In the genomic region with DNA sequence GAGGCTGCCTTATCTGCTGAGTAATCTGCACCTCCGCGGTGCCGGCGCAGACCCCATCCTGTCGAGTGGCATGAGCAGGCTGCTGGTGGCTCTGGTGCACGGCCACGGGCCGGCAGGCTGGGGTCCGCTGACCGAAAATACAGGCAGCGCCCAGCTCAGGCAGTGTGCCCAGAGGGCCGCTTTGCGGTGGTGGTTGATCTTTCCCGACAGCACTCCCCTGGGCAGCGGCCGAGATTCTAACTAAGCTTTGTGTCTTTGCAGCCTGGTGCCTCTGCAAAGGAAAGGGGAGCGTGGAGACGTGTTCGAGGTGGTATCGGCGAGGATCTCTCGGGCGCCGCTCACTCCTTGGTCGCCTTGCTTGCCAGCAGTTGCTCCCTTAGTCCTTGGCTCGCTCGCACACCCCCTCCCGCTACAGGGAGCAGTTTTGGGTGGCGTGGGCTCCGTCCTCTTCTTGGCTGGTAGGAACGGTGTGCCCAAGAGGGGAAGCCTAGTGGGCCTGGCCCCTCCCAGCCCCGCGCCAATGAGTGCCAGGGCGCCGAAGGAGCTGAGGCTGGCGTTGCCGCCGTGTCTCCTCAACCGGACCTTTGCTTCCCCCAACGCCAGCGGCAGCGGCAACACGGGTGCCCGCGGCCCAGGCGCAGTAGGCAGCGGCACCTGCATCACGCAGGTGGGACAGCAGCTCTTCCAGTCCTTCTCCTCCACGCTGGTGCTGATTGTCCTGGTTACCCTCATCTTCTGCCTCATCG, we compare ENCODE assay signal across 11 cellular contexts. TPM values are rescaled to one million over a fixed set of nuclear protein-coding genes. Genes with fewer than 3 reads are reported as not detected.
DNase-seq lines count a peak whose midpoint lies in the region; ATAC-seq and TF ChIP-seq lines count a peak whose summit lies in the region.
"Had no signal": no experiment of that assay in that cellular context is flagged by ENCODE, and none has a peak within 500 bp of the region (broad histone marks: within the 10 kb centered on the region; RNA-seq: fewer than 3 reads in every experiment).

No MANE protein-coding gene starts in this region.

- no peaks in the 10 kb centered on the region for H3K9me3 ChIP-seq in SJSA1 (replicated peaks)
- H3K9me3 ChIP-seq: transverse colon had no signal

- H3K4me3 ChIP-seq in SJSA1: peak overlapping the region; percentile 28

- TF ChIP-seq CTCF in GM10248 (IDR thresholded peaks at IDR 0.05; ENCODE audit: control extremely low read depth, extremely low read depth, low read depth, missing control alignments): no peak

- CTCF ChIA-PET in GM10248 (lab: Yijun Ruan, JAX): no interaction called here

- H3K4me1 ChIP-seq in SJSA1 (replicated peaks): peaks cover 4% of the 10 kb centered on the region; the same call in 1 of the 2 replicates

- peak; percentile 8 for DNase-seq in GM10248 (ENCODE audit: extremely low spot score)
- DNase-seq in SJSA1 (ENCODE audit: low read depth in 1 of 2, low spot score in 2 of 2): no peak
- DNase-seq in glomerular visceral epithelial cell (ENCODE audit: extremely low spot score): peak; percentile 31
- DNase-seq in retina: peak; percentile 87
- no peak for DNase-seq in NCI-H1930 (lab: John Stamatoyannopoulos, UW)
- DNase-seq in foreskin melanocyte: no peak
- DNase-seq: NCI-H1436, transverse colon had no signal

- no peak overlapping the region for H3K27ac ChIP-seq in SJSA1
- H3K27ac ChIP-seq: transverse colon had no signal

- no peaks in the 10 kb centered on the region for H3K36me3 ChIP-seq in SJSA1
- H3K36me3 ChIP-seq: transverse colon had no signal

- POLR2A ChIA-PET in GM10248 (lab: Yijun Ruan, JAX): no interaction called here

- no peaks in the 10 kb centered on the region for H3K27me3 ChIP-seq in SJSA1 (replicated peaks)

- ATAC-seq in GM19328 (IDR thresholded peaks at IDR 0.05; ENCODE audit: unreplicated experiment): no peak
- no peak for ATAC-seq in HG03039 (IDR thresholded peaks at IDR 0.05; ENCODE audit: unreplicated experiment)

RNA-seq across cellular contexts. Expression of gene C11orf87, which starts 1.3 kb away (rescaled TPM):
- 0.78 TPM in 1 of 2 replicates, not detected in the other for total RNA-seq in SJSA1 (2014; rRNA removed; shearing (Covaris generic))
- total RNA-seq: mucosa of gallbladder, transverse colon had no signal

Comparison
In these comparisons a context has a peak if more than half of its experiments do, and no peak if none do; other contexts are left out.
1. DNase-seq: peak in GM10248 (single experiment), glomerular visceral epithelial cell (single experiment) and retina (single experiment); none in SJSA1 (0 of 2), NCI-H1930 (0 of 2) and foreskin melanocyte (single experiment).